9 cellular contexts compared by ENCODE assay signal in the genomic region with DNA sequence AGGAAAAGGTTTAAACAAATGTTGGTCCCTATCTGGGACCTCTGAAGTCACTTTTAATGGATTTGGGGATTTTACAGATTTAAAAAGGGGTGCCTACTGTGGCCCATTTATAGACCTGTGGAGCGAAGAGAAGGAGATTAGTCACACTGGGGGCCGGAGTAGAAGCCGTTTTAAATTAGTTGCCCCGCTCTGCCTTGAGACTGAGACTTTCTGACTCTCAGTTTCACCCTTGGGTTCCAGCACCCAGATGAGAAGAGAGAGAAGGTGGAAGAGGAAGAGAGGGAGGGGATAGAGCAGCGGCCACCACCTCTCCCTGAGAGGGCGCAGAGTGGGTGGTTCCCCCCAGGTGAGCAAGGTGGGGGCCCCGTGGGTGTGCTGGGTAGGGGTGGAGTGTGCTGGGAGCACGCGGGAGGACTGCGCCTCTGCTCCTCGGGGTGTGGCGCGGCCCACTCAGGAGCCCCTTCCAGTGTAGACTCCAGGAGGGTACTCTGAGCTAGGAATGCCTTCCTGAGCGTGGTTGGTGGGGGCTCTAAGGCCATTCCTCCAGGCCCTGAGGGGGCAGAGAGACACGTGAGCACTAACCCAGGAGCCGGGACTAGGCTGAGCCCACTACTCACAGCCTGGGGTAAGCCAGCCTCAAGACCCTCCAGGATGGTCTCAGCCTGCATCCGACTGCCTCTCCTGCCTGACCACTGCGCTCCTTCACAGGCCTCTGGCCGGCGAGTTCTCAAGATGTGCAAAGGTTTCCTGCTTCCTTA. TPM values are rescaled to one million over a fixed set of nuclear protein-coding genes. Genes with fewer than 3 reads are reported as not detected.
A peak's percentile ranks its signal among the peaks of the same experiment; 100 is the strongest.
DNase-seq lines count a peak whose midpoint lies in the region; ATAC-seq, FAIRE-seq and TF ChIP-seq lines count a peak whose summit lies in the region.
"Had no signal": no experiment of that assay in that cellular context is flagged by ENCODE, and none has a peak within 500 bp of the region (broad histone marks: within the 10 kb centered on the region; RNA-seq: fewer than 3 reads in every experiment).

No MANE protein-coding gene starts in this region.

- FAIRE-seq in HepG2 (lab: Jason Lieb, UNC): no peak

- no peak overlapping the region for H3K18ac ChIP-seq in mesenchymal stem cell (ENCODE audit: low read depth in 1 of 2, low read length in 2 of 2)

- H2BK12ac ChIP-seq in mesenchymal stem cell (ENCODE audit: low read length in 2 of 2): no peak overlapping the region

- no peak overlapping the region for H3K23ac ChIP-seq in mesenchymal stem cell (ENCODE audit: low read length in 2 of 2)

- H3K27ac ChIP-seq in HepG2 (ENCODE audit: extremely low read length, insufficient read depth, low read length) (no peak overlapping the region), right lobe of liver (no peak overlapping the region), mesenchymal stem cell (ENCODE audit: low read length, poor library complexity, severe bottlenecking) (no peak overlapping the region), upper lobe of right lung (no peak overlapping the region)

- TF ChIP-seq POLR2A in HepG2 (IDR thresholded peaks at IDR 0.05; ENCODE audit: insufficient read depth in 1 of 2, low read depth in 2 of 2, low read length in 2 of 2): no peak
- TF ChIP-seq POLR2A in right lobe of liver (IDR thresholded peaks at IDR 0.05): no peak

- intact Hi-C loops in HepG2 (cut with micrococcal nuclease; ENCODE audit: unreplicated experiment): no loop called here
- intact Hi-C loops in right lobe of liver (cut with DNase I): no loop called here
- intact Hi-C loops in upper lobe of right lung (cut with DNase I): no loop called here

- no peak overlapping the region for H3K4ac ChIP-seq in mesenchymal stem cell (ENCODE audit: low read depth in 1 of 2, low read length in 2 of 2)

- no peaks in the 10 kb centered on the region for H3K9me3 Mint-ChIP-seq in activated naive CD8-positive, alpha-beta T cell (ENCODE audit: low read depth)

- TF ChIP-seq EP300 in HepG2 (IDR thresholded peaks at IDR 0.05; ENCODE audit: low read depth in 2 of 2, low read length in 2 of 2): no peak
- no peak for TF ChIP-seq EP300 in HepG2 (CRISPR knock-in tag; IDR thresholded peaks at IDR 0.05; ENCODE audit: borderline replicate concordance)

- no peak overlapping the region for H2AFZ ChIP-seq in HepG2 (ENCODE audit: low read length)
- no peak overlapping the region for H2AFZ ChIP-seq in mesenchymal stem cell (ENCODE audit: low read depth, low read length)

- H3K27ac Mint-ChIP-seq in activated naive CD8-positive, alpha-beta T cell: no peak overlapping the region

- H3K27me3 Mint-ChIP-seq in activated naive CD8-positive, alpha-beta T cell: peaks cover 3% of the 10 kb centered on the region

- BruUV-seq in HepG2 (replicated peaks; lab: Mats Ljungman, UMichigan): no TSS peak

- H3K4me1 Mint-ChIP-seq in activated naive CD8-positive, alpha-beta T cell (ENCODE audit: low read depth): peaks cover 11% of the 10 kb centered on the region

- H2BK120ac ChIP-seq in mesenchymal stem cell (ENCODE audit: low read depth, low read length): no peak overlapping the region

- peaks cover 1 to 42% of the 10 kb centered on the region in 2 experiments; a peak in 4 of 5 replicates for H3K27me3 ChIP-seq in HepG2 (ENCODE audit: control insufficient read depth in 1 of 2, insufficient read depth in 2 of 2, low read length in 2 of 2)
- no peaks in the 10 kb centered on the region for H3K27me3 ChIP-seq in right lobe of liver
- peaks cover 19 to 26% of the 10 kb centered on the region in 2 experiments for H3K27me3 ChIP-seq in mesenchymal stem cell (ENCODE audit: control insufficient read depth in 1 of 2, insufficient read depth in 1 of 2, low read length in 2 of 2)
- H3K27me3 ChIP-seq in upper lobe of right lung: no peaks in the 10 kb centered on the region

- DNase-seq in HepG2 (ENCODE audit: low spot score) (no peak), right lobe of liver (no peak), mesenchymal stem cell (no peak), upper lobe of right lung (no peak), NCI-H187 (lab: John Stamatoyannopoulos, UW) (no peak), NCI-H1694 (lab: John Stamatoyannopoulos, UW) (no peak)
- DNase-seq: NCI-H1417 treated with DMSO at 0.1 percent for 48 hours had no signal

- H3K4me2 ChIP-seq in HepG2 (ENCODE audit: low read depth, low read length) (peak overlapping the region; percentile 70), mesenchymal stem cell (ENCODE audit: low read length, poor library complexity, severe bottlenecking) (no peak overlapping the region)

- no peak overlapping the region for H2BK15ac ChIP-seq in mesenchymal stem cell (ENCODE audit: low read depth, poor library complexity, severe bottlenecking)

- H3K4me3 ChIP-seq in HepG2 (replicated peaks in 1 of 3; ENCODE audit: insufficient read depth in 1 of 3, low read depth in 2 of 3, low read length in 3 of 3): 0 out of 6 replicates have a peak overlapping the region, but pooled peaks of 1 of the 3 experiments have one; percentile 72
- H3K4me3 ChIP-seq in right lobe of liver: no peak overlapping the region
- H3K4me3 ChIP-seq in mesenchymal stem cell (ENCODE audit: insufficient read depth in 1 of 2, low read depth in 1 of 2, low read length in 2 of 2): peak overlapping the region; percentile 5 to 77
- H3K4me3 ChIP-seq in upper lobe of right lung: no peak overlapping the region

- H4K20me1 ChIP-seq in HepG2 (ENCODE audit: insufficient read depth, low read length): no peaks in the 10 kb centered on the region

- POLR2A ChIA-PET in HepG2 (lab: Yijun Ruan, JAX): no interaction called here

- CTCF ChIA-PET in HepG2 (lab: Yijun Ruan, JAX; ENCODE audit: low intra/inter-chr PET ratio, low total read pairs): interaction anchor here (1.8 kb wide), 1 partner anchor 109 kb away, joined by 9 read pairs; no protein-coding TSS in a partner anchor

- H3K9me3 ChIP-seq in HepG2 (ENCODE audit: low read length) (no peaks in the 10 kb centered on the region), right lobe of liver (no peaks in the 10 kb centered on the region), mesenchymal stem cell (ENCODE audit: control insufficient read depth, low read length) (no peaks in the 10 kb centered on the region), upper lobe of right lung (no peaks in the 10 kb centered on the region)

- ATAC-seq in HepG2: no peak
- ATAC-seq in right lobe of liver: no peak
- ATAC-seq in upper lobe of right lung: peak; percentile 6
- no peak for ATAC-seq in HG02642 (IDR thresholded peaks at IDR 0.05; ENCODE audit: poor library complexity, unreplicated experiment)

- no peak overlapping the region for H2BK5ac ChIP-seq in mesenchymal stem cell (ENCODE audit: low read depth, low read length, poor library complexity, severe bottlenecking)

- H3K9ac ChIP-seq in HepG2 (ENCODE audit: insufficient read depth, low read depth, low read length): no peak overlapping the region
- H3K9ac ChIP-seq in mesenchymal stem cell (ENCODE audit: low read length): peak overlapping the region; percentile 72

- peak overlapping the region; percentile 70 for H3K4me3 Mint-ChIP-seq in activated naive CD8-positive, alpha-beta T cell

- TF ChIP-seq CTCF in HepG2 (CRISPR knock-in tag; IDR thresholded peaks at IDR 0.05): no peak
- no peak for TF ChIP-seq CTCF in right lobe of liver (IDR thresholded peaks at IDR 0.05)
- no peak for TF ChIP-seq CTCF in upper lobe of right lung (IDR thresholded peaks at IDR 0.05)

- H3K14ac ChIP-seq in mesenchymal stem cell (ENCODE audit: low read length in 2 of 2): no peak overlapping the region

- H3K36me3 ChIP-seq in HepG2 (replicated peaks in 1 of 2; ENCODE audit: control insufficient read depth in 1 of 2, insufficient read depth in 2 of 2, low read length in 2 of 2) (no peaks in the 10 kb centered on the region), right lobe of liver (no peaks in the 10 kb centered on the region), mesenchymal stem cell (ENCODE audit: control insufficient read depth in 1 of 2, insufficient read depth in 2 of 2, low read depth in 1 of 2, low read length in 2 of 2) (no peaks in the 10 kb centered on the region), upper lobe of right lung (no peaks in the 10 kb centered on the region)

- H3K79me1 ChIP-seq in mesenchymal stem cell (replicated peaks; ENCODE audit: low read length, poor library complexity, severe bottlenecking): no peaks in the 10 kb centered on the region

- no peaks in the 10 kb centered on the region for H3K36me3 Mint-ChIP-seq in activated naive CD8-positive, alpha-beta T cell

- H3K79me2 ChIP-seq in HepG2 (ENCODE audit: insufficient read depth, low read length): no peaks in the 10 kb centered on the region

- no peak overlapping the region for H4K8ac ChIP-seq in mesenchymal stem cell (ENCODE audit: low read length)

- TF ChIP-seq RAD21 in HepG2 (CRISPR knock-in tag; IDR thresholded peaks at IDR 0.05): no peak

- 53% methylated on average over 17 of the region's 20 CpGs for WGBS in HepG2 (ENCODE audit: low lambda C conversion rate)
- WGBS in right lobe of liver (ENCODE audit: insufficient coverage, low coverage, low lambda C conversion rate, missing lambda C conversion rate): 61% methylated on average over 7 of the region's 20 CpGs
- WGBS in mesenchymal stem cell: 94% methylated on average over 20 of the region's 20 CpGs

- H3K4me1 ChIP-seq in HepG2 (ENCODE audit: insufficient read depth, low read length) (peaks cover 11% of the 10 kb centered on the region), right lobe of liver (peaks cover 0 to 10% (median 3%) of the 10 kb centered on the region in 4 donors), mesenchymal stem cell (ENCODE audit: control insufficient read depth, insufficient read depth, low read depth, low read length) (peaks cover 8% of the 10 kb centered on the region), upper lobe of right lung (peaks cover 11% of the 10 kb centered on the region)

- no peak overlapping the region for H4K91ac ChIP-seq in mesenchymal stem cell (ENCODE audit: low read length)

- no peak overlapping the region for H2AK5ac ChIP-seq in mesenchymal stem cell (ENCODE audit: low read length, severe bottlenecking)

- in situ Hi-C loops in HepG2 (cut with HindIII; ENCODE audit: extremely low pct_ligation_motif_present, low pct_unique_long_range_greater_than_20kb): no loop called here

RNA-seq across cellular contexts. Expression of gene RAB6B, which starts 32.6 kb away (rescaled TPM):
- 0.17 TPM in 1 of 2 replicates, not detected in the other for total RNA-seq in HepG2 (2016; rRNA removed; fragmentation: Illumina TruSeq; extraction: Trizol)
- total RNA-seq in HepG2 (2016; cell fraction: cytosol; rRNA removed; fragmentation: Illumina TruSeq; extraction: Trizol; ENCODE audit: low read depth): not detected in 2 replicates
- total RNA-seq in HepG2 (2016; cell fraction: insoluble cytoplasmic fraction; rRNA removed; fragmentation: Illumina TruSeq; extraction: Trizol): 0.04 TPM in 1 of 2 replicates, not detected in the other
- 0.34 TPM in 1 of 2 replicates, not detected in the other for total RNA-seq in HepG2 (2016; cell fraction: membrane; rRNA removed; fragmentation: Illumina TruSeq; extraction: Trizol)
- 0.44 TPM in 1 of 2 replicates, not detected in the other for total RNA-seq in HepG2 (2016; cell fraction: nucleus; rRNA removed; fragmentation: Illumina TruSeq; extraction: Trizol)
- 0.16 and 0.29 TPM in 2 replicates for polyA plus RNA-seq in HepG2 (2011; rRNA removed)
- polyA plus RNA-seq in HepG2 (2011; cell fraction: cytosol; rRNA removed): 0.35 and 0.36 TPM in 2 replicates
- polyA plus RNA-seq in HepG2 (2011; cell fraction: nucleus; rRNA removed): 0.26 and 0.35 TPM in 2 replicates
- 0.40 and 1.0 TPM in 2 replicates for polyA plus RNA-seq in HepG2 (2012)
- polyA plus RNA-seq in HepG2 (2016; cell fraction: cytosol; fragmentation: Illumina TruSeq; extraction: Trizol; ENCODE audit: low read depth): 0.53 TPM in 1 of 2 replicates, not detected in the other
- polyA plus RNA-seq in HepG2 (2016; cell fraction: insoluble cytoplasmic fraction; fragmentation: Illumina TruSeq; extraction: Trizol; ENCODE audit: low read depth): 0.39 TPM in 1 of 2 replicates, not detected in the other
- polyA plus RNA-seq in HepG2 (2016; cell fraction: membrane; fragmentation: Illumina TruSeq; extraction: Trizol; ENCODE audit: low read depth): 0.34 TPM in 1 of 2 replicates, not detected in the other
- polyA plus RNA-seq in HepG2 (2016; cell fraction: nucleus; fragmentation: Illumina TruSeq; extraction: Trizol; ENCODE audit: insufficient read depth, low read depth): 0.11 TPM in 1 of 2 replicates, not detected in the other
- polyA minus RNA-seq in HepG2 (2011; rRNA and poly(A)+ RNA removed; ENCODE audit: low replicate concordance): 2.0 TPM in 1 of 2 replicates, not detected in the other
- polyA minus RNA-seq in HepG2 (2011; cell fraction: cytosol; rRNA and poly(A)+ RNA removed): 0.49 TPM in 1 of 2 replicates, not detected in the other
- polyA minus RNA-seq in HepG2 (2011; cell fraction: nucleus; rRNA and poly(A)+ RNA removed): not detected in 2 replicates
- under 1 TPM; 0.09 to 0.60 (median 0.36) TPM for total RNA-seq in right lobe of liver
- 1.3 TPM for polyA plus RNA-seq in mesenchymal stem cell (2013, experiment 1 of 2)
- polyA plus RNA-seq in mesenchymal stem cell (2013, experiment 2 of 2): 1.3 TPM
- total RNA-seq in upper lobe of right lung: 7.4 TPM

Comparison
In these comparisons a context has a peak if more than half of its experiments do, and no peak if none do; other contexts are left out.
1. H3K4me3 ChIP-seq: peak in mesenchymal stem cell (2 of 2); none in right lobe of liver (0 of 3) and upper lobe of right lung (single experiment).